34 cellular contexts compared by ENCODE assay signal in genomic region chr19:1460033-1460995, GRCh38.
"Had no signal": no experiment of that assay in that cellular context is flagged by ENCODE, and none has a peak within 500 bp of the region (broad histone marks: within the 10 kb centered on the region; RNA-seq: fewer than 3 reads in every experiment).

No MANE protein-coding gene starts in this region.

- H3K27ac ChIP-seq: brain microvascular endothelial cell, KMS-11, Peyer's patch, VCaP had no signal

- H3K27ac Mint-ChIP-seq: activated CD4-positive, alpha-beta T cell treated with anti-CD3 and anti-CD28 coated beads, Interleukin-2, amount 10 ng/mL, durations not matched to agents 24 days and 14 days; activated CD8-positive, alpha-beta T cell treated with anti-CD3 and anti-CD28 coated beads for 36 hours; activated naive CD8-positive, alpha-beta T cell treated with anti-CD3 and anti-CD28 coated beads for 36 hours; activated T-cell treated with anti-CD3 and anti-CD28 coated beads, Interleukin-2, amount 50 U/mL, for 72 hours; activated T-helper 17 cell treated with anti-CD3 and anti-CD28 coated beads, Interleukin-2, amount 50 U/mL, for 72 hours had no signal

- DNase-seq: activated CD4-positive, alpha-beta T cell treated with anti-CD3 and anti-CD28 coated beads, Interleukin-2, amount 10 ng/mL, durations not matched to agents 24 days and 14 days; activated CD4-positive, alpha-beta T cell treated with anti-CD3 and anti-CD28 coated beads, Interleukin-2, amount 50 U/mL, for 4 hours; activated CD4-positive, CD25-positive, alpha-beta regulatory T cell; activated CD8-positive, alpha-beta T cell treated with anti-CD3 and anti-CD28 coated beads for 36 hours; activated effector memory CD4-positive, alpha-beta T cell treated with anti-CD3 and anti-CD28 coated beads, Interleukin-2, amount 50 U/mL, for 16 hours; activated naive CD4-positive, alpha-beta T cell; activated naive CD8-positive, alpha-beta T cell treated with anti-CD3 and anti-CD28 coated beads for 36 hours; activated T-cell treated with anti-CD3 and anti-CD28 coated beads, Interleukin-2, amount 50 U/mL, for 1 hour; activated T-cell treated with anti-CD3 and anti-CD28 coated beads, Interleukin-2, amount 50 U/mL, for 72 hours; amniotic stem cell; aorta; brain microvascular endothelial cell; MM.1S; NCI-H1092; NCI-H1436 treated with DMSO at 0.1 percent for 48 hours; NCI-H187; NCI-H2029 treated with DMSO at 0.1 percent for 48 hours; NCI-H2107; NCI-H2171; NCI-H510A; NCI-H526; NCI-H748 treated with DMSO at 0.1 percent for 48 hours; NK-92 treated with Interleukin-12 subunit alpha and Interleukin-12 subunit beta, amount 100 ng/mL, for 24 hours; PC-3; Peyer's patch; RPMI8226; SW 1271; T-helper 1 cell; T-helper 2 cell; T-helper 9 cell had no signal

- ATAC-seq: activated CD8-positive, alpha-beta T cell treated with anti-CD3 and anti-CD28 coated beads for 36 hours; activated T-cell treated with anti-CD3 and anti-CD28 coated beads, Interleukin-2, amount 50 U/mL, for 72 hours; activated T-helper 17 cell treated with anti-CD3 and anti-CD28 coated beads, Interleukin-2, amount 50 U/mL, for 72 hours; PC-3 had no signal

- H3K9me3 Mint-ChIP-seq: activated CD4-positive, alpha-beta T cell treated with anti-CD3 and anti-CD28 coated beads, Interleukin-2, amount 10 ng/mL, durations not matched to agents 24 days and 14 days; activated CD8-positive, alpha-beta T cell treated with anti-CD3 and anti-CD28 coated beads for 36 hours; activated naive CD8-positive, alpha-beta T cell treated with anti-CD3 and anti-CD28 coated beads for 36 hours; activated T-cell treated with anti-CD3 and anti-CD28 coated beads, Interleukin-2, amount 50 U/mL, for 72 hours; activated T-helper 17 cell treated with anti-CD3 and anti-CD28 coated beads, Interleukin-2, amount 50 U/mL, for 72 hours; central memory CD8-positive, alpha-beta T cell had no signal

- H3K4me3 ChIP-seq: Peyer's patch had no signal

- H3K4me3 Mint-ChIP-seq: activated CD4-positive, alpha-beta T cell treated with anti-CD3 and anti-CD28 coated beads, Interleukin-2, amount 10 ng/mL, durations not matched to agents 24 days and 14 days; activated CD8-positive, alpha-beta T cell treated with anti-CD3 and anti-CD28 coated beads for 36 hours; activated naive CD8-positive, alpha-beta T cell treated with anti-CD3 and anti-CD28 coated beads for 36 hours; activated T-cell treated with anti-CD3 and anti-CD28 coated beads, Interleukin-2, amount 50 U/mL, for 72 hours; activated T-helper 17 cell treated with anti-CD3 and anti-CD28 coated beads, Interleukin-2, amount 50 U/mL, for 72 hours; central memory CD8-positive, alpha-beta T cell had no signal
